ENCODE assay signal across 1 cellular context in the genomic region with DNA sequence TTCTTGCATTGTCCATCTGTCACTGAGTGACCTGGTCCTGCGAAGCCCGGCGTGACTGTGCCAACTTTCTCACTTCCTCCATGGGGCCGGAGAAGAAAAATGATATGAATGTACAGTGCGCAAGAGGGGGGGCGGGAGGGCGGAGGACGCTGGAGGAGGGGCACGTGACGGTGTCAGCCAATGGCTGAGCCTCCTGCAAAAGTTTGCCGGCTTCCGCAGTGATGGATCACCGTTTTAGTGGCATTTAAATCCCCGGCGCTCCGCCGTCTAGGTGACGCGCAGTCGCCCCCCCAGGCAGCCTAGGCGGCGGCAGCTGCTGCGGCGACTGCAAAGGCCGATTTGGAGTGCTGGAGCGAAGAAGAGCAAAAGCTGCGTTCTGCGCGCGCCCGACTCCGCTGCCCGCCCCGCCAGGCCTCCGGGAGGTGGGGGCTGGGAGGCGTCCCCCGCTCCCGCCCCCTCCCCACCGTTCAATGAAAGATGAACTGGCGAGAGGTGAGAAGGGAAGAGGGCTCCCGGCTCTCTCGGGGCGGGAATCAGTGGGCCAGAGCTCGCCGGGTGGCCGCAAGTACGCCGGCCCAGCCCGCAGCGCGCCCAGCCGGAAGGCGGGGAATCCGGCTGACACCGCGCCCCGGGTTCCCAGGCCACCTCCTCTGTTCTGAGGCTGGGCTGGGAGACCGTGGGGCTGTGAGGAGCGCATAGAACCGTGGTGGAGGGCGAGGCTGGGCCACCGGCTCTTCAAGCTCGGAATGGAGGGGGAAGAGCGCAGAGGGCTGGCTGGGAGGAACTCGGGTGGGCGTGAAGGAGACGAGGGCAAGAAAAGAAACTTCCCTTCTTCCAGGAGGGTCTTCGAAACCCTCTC.
TF ChIP-seq lines count a peak whose summit lies in the region.

A gene (minus strand): TSS at position 104 of the 859 bp plus-strand sequence. CDS start 88 bp downstream, at position 16.

TF ChIP-seq in HepG2, 621 proteins besides CTCF, POLR2A, EP300 and RAD21 (continued from another document and continues in another):
- TF ChIP-seq NFKB2 (CRISPR knock-in tag; IDR thresholded peaks at IDR 0.05; ENCODE audit: borderline replicate concordance) (no peak), PHF8 (CRISPR knock-in tag; IDR thresholded peaks at IDR 0.05) (0 out of 2 replicates have a peak, but pooled peaks have one; percentile 31), TP53 (CRISPR knock-in tag; conservative IDR thresholded peaks at IDR 0.05) (no peak), KDM2A (CRISPR knock-in tag; IDR thresholded peaks at IDR 0.05; ENCODE audit: borderline replicate concordance, low read depth) (peak; percentile 28; the same call in 1 of the 2 replicates), TARDBP (CRISPR knock-in tag; IDR thresholded peaks at IDR 0.05) (no peak), ZNF569 (CRISPR knock-in tag; IDR thresholded peaks at IDR 0.05; ENCODE audit: borderline replicate concordance) (no peak), TBX2 (CRISPR knock-in tag; IDR thresholded peaks at IDR 0.05; ENCODE audit: borderline replicate concordance) (no peak), ZNF564 (CRISPR knock-in tag; IDR thresholded peaks at IDR 0.05) (no peak), ZFP36 (IDR thresholded peaks at IDR 0.05; ENCODE audit: borderline replicate concordance, low read depth, low read length, partially characterized antibody) (no peak), ZNF382 (CRISPR knock-in tag; IDR thresholded peaks at IDR 0.05; ENCODE audit: borderline replicate concordance) (no peak), ZBTB7A (CRISPR knock-in tag; IDR thresholded peaks at IDR 0.05) (no peak), RBAK (CRISPR knock-in tag; IDR thresholded peaks at IDR 0.05) (no peak), TAF1 (CRISPR knock-in tag; IDR thresholded peaks at IDR 0.05) (peak; percentile 38; the same call in 1 of the 2 replicates), ZNF232 (CRISPR knock-in tag; IDR thresholded peaks at IDR 0.05; ENCODE audit: borderline replicate concordance) (no peak), ZNF24 (IDR thresholded peaks at IDR 0.05) (no peak), ZNF333 (CRISPR knock-in tag; IDR thresholded peaks at IDR 0.05; ENCODE audit: borderline replicate concordance) (no peak), NCOA1 (CRISPR knock-in tag; IDR thresholded peaks at IDR 0.05) (no peak), HNRNPLL (IDR thresholded peaks at IDR 0.05; ENCODE audit: low read depth, low read length, poor library complexity, severe bottlenecking) (peak; percentile 51), SALL2 (CRISPR knock-in tag; IDR thresholded peaks at IDR 0.05) (0 out of 2 replicates have a peak, but pooled peaks have one; percentile 31), SNAI1 (CRISPR knock-in tag; IDR thresholded peaks at IDR 0.05; ENCODE audit: borderline replicate concordance) (no peak)
- TF ChIP-seq, protein P1, sequence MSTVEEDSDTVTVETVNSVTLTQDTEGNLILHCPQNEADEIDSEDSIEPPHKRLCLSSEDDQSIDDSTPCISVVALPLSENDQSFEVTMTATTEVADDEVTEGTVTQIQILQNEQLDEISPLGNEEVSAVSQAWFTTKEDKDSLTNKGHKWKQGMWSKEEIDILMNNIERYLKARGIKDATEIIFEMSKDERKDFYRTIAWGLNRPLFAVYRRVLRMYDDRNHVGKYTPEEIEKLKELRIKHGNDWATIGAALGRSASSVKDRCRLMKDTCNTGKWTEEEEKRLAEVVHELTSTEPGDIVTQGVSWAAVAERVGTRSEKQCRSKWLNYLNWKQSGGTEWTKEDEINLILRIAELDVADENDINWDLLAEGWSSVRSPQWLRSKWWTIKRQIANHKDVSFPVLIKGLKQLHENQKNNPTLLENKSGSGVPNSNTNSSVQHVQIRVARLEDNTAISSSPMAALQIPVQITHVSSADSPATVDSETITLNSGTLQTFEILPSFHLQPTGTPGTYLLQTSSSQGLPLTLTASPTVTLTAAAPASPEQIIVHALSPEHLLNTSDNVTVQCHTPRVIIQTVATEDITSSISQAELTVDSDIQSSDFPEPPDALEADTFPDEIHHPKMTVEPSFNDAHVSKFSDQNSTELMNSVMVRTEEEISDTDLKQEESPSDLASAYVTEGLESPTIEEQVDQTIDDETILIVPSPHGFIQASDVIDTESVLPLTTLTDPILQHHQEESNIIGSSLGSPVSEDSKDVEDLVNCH (CRISPR knock-in tag; IDR thresholded peaks at IDR 0.05): no peak
- TF ChIP-seq, protein P2, sequence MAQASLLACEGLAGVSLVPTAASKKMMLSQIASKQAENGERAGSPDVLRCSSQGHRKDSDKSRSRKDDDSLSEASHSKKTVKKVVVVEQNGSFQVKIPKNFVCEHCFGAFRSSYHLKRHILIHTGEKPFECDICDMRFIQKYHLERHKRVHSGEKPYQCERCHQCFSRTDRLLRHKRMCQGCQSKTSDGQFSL (CRISPR knock-in tag; IDR thresholded peaks at IDR 0.05): no peak
- TF ChIP-seq, protein P3, sequence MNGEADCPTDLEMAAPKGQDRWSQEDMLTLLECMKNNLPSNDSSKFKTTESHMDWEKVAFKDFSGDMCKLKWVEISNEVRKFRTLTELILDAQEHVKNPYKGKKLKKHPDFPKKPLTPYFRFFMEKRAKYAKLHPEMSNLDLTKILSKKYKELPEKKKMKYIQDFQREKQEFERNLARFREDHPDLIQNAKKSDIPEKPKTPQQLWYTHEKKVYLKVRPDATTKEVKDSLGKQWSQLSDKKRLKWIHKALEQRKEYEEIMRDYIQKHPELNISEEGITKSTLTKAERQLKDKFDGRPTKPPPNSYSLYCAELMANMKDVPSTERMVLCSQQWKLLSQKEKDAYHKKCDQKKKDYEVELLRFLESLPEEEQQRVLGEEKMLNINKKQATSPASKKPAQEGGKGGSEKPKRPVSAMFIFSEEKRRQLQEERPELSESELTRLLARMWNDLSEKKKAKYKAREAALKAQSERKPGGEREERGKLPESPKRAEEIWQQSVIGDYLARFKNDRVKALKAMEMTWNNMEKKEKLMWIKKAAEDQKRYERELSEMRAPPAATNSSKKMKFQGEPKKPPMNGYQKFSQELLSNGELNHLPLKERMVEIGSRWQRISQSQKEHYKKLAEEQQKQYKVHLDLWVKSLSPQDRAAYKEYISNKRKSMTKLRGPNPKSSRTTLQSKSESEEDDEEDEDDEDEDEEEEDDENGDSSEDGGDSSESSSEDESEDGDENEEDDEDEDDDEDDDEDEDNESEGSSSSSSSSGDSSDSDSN (CRISPR knock-in tag; IDR thresholded peaks at IDR 0.05): peak; percentile 40; the same call in 1 of the 2 replicates
- TF ChIP-seq, protein P4, sequence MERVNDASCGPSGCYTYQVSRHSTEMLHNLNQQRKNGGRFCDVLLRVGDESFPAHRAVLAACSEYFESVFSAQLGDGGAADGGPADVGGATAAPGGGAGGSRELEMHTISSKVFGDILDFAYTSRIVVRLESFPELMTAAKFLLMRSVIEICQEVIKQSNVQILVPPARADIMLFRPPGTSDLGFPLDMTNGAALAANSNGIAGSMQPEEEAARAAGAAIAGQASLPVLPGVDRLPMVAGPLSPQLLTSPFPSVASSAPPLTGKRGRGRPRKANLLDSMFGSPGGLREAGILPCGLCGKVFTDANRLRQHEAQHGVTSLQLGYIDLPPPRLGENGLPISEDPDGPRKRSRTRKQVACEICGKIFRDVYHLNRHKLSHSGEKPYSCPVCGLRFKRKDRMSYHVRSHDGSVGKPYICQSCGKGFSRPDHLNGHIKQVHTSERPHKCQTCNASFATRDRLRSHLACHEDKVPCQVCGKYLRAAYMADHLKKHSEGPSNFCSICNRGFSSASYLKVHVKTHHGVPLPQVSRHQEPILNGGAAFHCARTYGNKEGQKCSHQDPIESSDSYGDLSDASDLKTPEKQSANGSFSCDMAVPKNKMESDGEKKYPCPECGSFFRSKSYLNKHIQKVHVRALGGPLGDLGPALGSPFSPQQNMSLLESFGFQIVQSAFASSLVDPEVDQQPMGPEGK (CRISPR knock-in tag; IDR thresholded peaks at IDR 0.05): peak; percentile 74
- TF ChIP-seq, protein P5, sequence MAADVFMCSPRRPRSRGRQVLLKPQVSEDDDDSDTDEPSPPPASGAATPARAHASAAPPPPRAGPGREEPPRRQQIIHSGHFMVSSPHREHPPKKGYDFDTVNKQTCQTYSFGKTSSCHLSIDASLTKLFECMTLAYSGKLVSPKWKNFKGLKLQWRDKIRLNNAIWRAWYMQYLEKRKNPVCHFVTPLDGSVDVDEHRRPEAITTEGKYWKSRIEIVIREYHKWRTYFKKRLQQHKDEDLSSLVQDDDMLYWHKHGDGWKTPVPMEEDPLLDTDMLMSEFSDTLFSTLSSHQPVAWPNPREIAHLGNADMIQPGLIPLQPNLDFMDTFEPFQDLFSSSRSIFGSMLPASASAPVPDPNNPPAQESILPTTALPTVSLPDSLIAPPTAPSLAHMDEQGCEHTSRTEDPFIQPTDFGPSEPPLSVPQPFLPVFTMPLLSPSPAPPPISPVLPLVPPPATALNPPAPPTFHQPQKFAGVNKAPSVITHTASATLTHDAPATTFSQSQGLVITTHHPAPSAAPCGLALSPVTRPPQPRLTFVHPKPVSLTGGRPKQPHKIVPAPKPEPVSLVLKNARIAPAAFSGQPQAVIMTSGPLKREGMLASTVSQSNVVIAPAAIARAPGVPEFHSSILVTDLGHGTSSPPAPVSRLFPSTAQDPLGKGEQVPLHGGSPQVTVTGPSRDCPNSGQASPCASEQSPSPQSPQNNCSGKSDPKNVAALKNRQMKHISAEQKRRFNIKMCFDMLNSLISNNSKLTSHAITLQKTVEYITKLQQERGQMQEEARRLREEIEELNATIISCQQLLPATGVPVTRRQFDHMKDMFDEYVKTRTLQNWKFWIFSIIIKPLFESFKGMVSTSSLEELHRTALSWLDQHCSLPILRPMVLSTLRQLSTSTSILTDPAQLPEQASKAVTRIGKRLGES (CRISPR knock-in tag; IDR thresholded peaks at IDR 0.05; ENCODE audit: borderline replicate concordance): no peak
- TF ChIP-seq, protein P6, sequence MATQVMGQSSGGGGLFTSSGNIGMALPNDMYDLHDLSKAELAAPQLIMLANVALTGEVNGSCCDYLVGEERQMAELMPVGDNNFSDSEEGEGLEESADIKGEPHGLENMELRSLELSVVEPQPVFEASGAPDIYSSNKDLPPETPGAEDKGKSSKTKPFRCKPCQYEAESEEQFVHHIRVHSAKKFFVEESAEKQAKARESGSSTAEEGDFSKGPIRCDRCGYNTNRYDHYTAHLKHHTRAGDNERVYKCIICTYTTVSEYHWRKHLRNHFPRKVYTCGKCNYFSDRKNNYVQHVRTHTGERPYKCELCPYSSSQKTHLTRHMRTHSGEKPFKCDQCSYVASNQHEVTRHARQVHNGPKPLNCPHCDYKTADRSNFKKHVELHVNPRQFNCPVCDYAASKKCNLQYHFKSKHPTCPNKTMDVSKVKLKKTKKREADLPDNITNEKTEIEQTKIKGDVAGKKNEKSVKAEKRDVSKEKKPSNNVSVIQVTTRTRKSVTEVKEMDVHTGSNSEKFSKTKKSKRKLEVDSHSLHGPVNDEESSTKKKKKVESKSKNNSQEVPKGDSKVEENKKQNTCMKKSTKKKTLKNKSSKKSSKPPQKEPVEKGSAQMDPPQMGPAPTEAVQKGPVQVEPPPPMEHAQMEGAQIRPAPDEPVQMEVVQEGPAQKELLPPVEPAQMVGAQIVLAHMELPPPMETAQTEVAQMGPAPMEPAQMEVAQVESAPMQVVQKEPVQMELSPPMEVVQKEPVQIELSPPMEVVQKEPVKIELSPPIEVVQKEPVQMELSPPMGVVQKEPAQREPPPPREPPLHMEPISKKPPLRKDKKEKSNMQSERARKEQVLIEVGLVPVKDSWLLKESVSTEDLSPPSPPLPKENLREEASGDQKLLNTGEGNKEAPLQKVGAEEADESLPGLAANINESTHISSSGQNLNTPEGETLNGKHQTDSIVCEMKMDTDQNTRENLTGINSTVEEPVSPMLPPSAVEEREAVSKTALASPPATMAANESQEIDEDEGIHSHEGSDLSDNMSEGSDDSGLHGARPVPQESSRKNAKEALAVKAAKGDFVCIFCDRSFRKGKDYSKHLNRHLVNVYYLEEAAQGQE (IDR thresholded peaks at IDR 0.05; ENCODE audit: borderline replicate concordance in 1 of 2, low read depth in 1 of 2, low read length in 2 of 2): no peak
- TF ChIP-seq, protein P7, sequence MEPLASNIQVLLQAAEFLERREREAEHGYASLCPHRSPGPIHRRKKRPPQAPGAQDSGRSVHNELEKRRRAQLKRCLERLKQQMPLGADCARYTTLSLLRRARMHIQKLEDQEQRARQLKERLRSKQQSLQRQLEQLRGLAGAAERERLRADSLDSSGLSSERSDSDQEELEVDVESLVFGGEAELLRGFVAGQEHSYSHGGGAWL (CRISPR knock-in tag; IDR thresholded peaks at IDR 0.05): no peak
- TF ChIP-seq, protein P8, sequence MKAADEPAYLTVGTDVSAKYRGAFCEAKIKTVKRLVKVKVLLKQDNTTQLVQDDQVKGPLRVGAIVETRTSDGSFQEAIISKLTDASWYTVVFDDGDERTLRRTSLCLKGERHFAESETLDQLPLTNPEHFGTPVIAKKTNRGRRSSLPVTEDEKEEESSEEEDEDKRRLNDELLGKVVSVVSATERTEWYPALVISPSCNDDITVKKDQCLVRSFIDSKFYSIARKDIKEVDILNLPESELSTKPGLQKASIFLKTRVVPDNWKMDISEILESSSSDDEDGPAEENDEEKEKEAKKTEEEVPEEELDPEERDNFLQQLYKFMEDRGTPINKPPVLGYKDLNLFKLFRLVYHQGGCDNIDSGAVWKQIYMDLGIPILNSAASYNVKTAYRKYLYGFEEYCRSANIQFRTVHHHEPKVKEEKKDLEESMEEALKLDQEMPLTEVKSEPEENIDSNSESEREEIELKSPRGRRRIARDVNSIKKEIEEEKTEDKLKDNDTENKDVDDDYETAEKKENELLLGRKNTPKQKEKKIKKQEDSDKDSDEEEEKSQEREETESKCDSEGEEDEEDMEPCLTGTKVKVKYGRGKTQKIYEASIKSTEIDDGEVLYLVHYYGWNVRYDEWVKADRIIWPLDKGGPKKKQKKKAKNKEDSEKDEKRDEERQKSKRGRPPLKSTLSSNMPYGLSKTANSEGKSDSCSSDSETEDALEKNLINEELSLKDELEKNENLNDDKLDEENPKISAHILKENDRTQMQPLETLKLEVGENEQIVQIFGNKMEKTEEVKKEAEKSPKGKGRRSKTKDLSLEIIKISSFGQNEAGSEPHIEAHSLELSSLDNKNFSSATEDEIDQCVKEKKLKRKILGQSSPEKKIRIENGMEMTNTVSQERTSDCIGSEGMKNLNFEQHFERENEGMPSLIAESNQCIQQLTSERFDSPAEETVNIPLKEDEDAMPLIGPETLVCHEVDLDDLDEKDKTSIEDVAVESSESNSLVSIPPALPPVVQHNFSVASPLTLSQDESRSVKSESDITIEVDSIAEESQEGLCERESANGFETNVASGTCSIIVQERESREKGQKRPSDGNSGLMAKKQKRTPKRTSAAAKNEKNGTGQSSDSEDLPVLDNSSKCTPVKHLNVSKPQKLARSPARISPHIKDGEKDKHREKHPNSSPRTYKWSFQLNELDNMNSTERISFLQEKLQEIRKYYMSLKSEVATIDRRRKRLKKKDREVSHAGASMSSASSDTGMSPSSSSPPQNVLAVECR (CRISPR knock-in tag; IDR thresholded peaks at IDR 0.05; ENCODE audit: borderline replicate concordance): peak; percentile 41; the same call in 1 of the 2 replicates
- TF ChIP-seq, protein P9, sequence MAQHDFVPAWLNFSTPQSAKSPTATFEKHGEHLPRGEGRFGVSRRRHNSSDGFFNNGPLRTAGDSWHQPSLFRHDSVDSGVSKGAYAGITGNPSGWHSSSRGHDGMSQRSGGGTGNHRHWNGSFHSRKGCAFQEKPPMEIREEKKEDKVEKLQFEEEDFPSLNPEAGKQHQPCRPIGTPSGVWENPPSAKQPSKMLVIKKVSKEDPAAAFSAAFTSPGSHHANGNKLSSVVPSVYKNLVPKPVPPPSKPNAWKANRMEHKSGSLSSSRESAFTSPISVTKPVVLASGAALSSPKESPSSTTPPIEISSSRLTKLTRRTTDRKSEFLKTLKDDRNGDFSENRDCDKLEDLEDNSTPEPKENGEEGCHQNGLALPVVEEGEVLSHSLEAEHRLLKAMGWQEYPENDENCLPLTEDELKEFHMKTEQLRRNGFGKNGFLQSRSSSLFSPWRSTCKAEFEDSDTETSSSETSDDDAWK (CRISPR knock-in tag; IDR thresholded peaks at IDR 0.05): no peak
